ENCODE assay signal across 6 cellular contexts in genomic region chr1:1434131-1434811, GRCh38. TPM values are rescaled to one million over a fixed set of nuclear protein-coding genes. Genes with fewer than 3 reads are reported as not detected.
DNase-seq lines count a peak whose midpoint lies in the region; ATAC-seq lines count a peak whose summit lies in the region.

No MANE protein-coding gene starts in this region.

- peaks cover 4% of the 10 kb centered on the region; the same call in 1 of the 2 replicates for H3K27me3 ChIP-seq in HUES64 (ENCODE audit: insufficient read depth, low read length)
- no peaks in the 10 kb centered on the region for H3K27me3 ChIP-seq in rectal smooth muscle tissue (ENCODE audit: control insufficient read depth, insufficient read depth, low read length)

- peak overlapping the region; percentile 67 for H3K9ac ChIP-seq in HUES64 (ENCODE audit: low read depth, low read length)
- H3K9ac ChIP-seq in rectal smooth muscle tissue (ENCODE audit: low read length) = no peak overlapping the region

- H3K4me1 ChIP-seq in HUES64 (ENCODE audit: insufficient read depth, low read length) (peaks cover 45% of the 10 kb centered on the region), rectal smooth muscle tissue (ENCODE audit: control insufficient read depth, insufficient read depth, low read length) (peaks cover 53% of the 10 kb centered on the region)

- no peak for ATAC-seq in GM21526 (IDR thresholded peaks at IDR 0.05; ENCODE audit: low FRiP score, unreplicated experiment)

- H3K36me3 ChIP-seq in HUES64 (ENCODE audit: insufficient read depth, low read length) (0 out of 2 replicates have a peak, but pooled peaks cover 3% of the 10 kb centered on the region), rectal smooth muscle tissue (ENCODE audit: control insufficient read depth, insufficient read depth, low read length) (no peaks in the 10 kb centered on the region)

- peak overlapping the region; percentile 55 for H3K4me3 ChIP-seq in HUES64 (ENCODE audit: low read length)
- H3K4me3 ChIP-seq in rectal smooth muscle tissue (ENCODE audit: low read length) = peak overlapping the region; percentile 68

- no peaks in the 10 kb centered on the region for H3K9me3 ChIP-seq in HUES64 (ENCODE audit: insufficient read depth, low read depth, low read length)

- WGBS in HUES64 = 13% methylated on average over 32 of the region's 32 CpGs

- DNase-seq in epithelial cell of prostate (ENCODE audit: low read depth, low spot score) (no peak), NCI-H345 (lab: John Stamatoyannopoulos, UW) (no peak), SHP77 treated with DMSO at 0.1 percent for 48 hours (lab: John Stamatoyannopoulos, UW) (no peak)

- peak overlapping the region; percentile 93 for H3K27ac ChIP-seq in HUES64 (ENCODE audit: low read depth, low read length)
- H3K27ac ChIP-seq in epithelial cell of prostate = peak overlapping the region; percentile 93
- peak overlapping the region; percentile 98 for H3K27ac ChIP-seq in rectal smooth muscle tissue (ENCODE audit: low read depth, low read length)

RNA-seq across cellular contexts. Expression of gene VWA1, which starts 1.2 kb away (rescaled TPM):
- polyA plus RNA-seq in HUES64 (2013, experiment 1 of 2) = 14.6 TPM
- polyA plus RNA-seq in HUES64 (2013, experiment 2 of 2) = 10.6 TPM

RNA-seq across cellular contexts. Expression of gene ANKRD65, which starts 13.2 kb away (rescaled TPM):
- 0.95 TPM for polyA plus RNA-seq in HUES64 (2013, experiment 1 of 2)
- polyA plus RNA-seq in HUES64 (2013, experiment 2 of 2) = 1.2 TPM

RNA-seq across cellular contexts. Expression of gene ATAD3C, which starts 15.2 kb away (rescaled TPM):
- 0.35 TPM for polyA plus RNA-seq in HUES64 (2013, experiment 1 of 2)
- polyA plus RNA-seq in HUES64 (2013, experiment 2 of 2) = 0.63 TPM

RNA-seq across cellular contexts. Expression of gene MRPL20, which starts 27.2 kb away (rescaled TPM):
- polyA plus RNA-seq in HUES64 (2013, experiment 1 of 2) = 147 TPM
- 128 TPM for polyA plus RNA-seq in HUES64 (2013, experiment 2 of 2)

RNA-seq across cellular contexts. Expression of gene CCNL2, which starts 35.1 kb away (rescaled TPM):
- polyA plus RNA-seq in HUES64 (2013, experiment 1 of 2) = 90.6 TPM
- polyA plus RNA-seq in HUES64 (2013, experiment 2 of 2) = 82.9 TPM
